In the genomic region with DNA sequence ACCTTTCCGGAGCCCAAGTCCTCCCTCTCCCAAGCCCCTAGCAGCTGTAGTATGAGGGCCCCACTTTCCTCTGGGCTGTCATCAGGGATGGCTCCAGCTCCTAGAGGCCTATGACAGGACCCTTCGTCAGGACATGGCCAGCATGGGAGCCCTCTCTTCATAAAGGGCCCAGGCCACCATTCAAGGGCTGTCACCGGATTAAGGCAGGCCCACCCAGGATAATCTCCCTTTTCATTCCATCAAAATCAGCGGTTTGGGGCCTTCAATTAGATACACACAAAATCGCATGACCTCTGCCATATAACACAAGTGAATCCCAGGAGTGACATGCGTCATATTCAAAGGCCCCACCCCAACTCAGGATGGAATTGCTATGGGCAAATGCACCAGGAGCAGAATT, we compare ENCODE assay signal across 1 cellular context.
TF ChIP-seq lines count a peak whose summit lies in the region.

No MANE protein-coding gene starts in this region.

TF ChIP-seq in K562, 482 proteins besides CTCF, POLR2A, EP300 and RAD21:
- TF ChIP-seq ZNF134 (CRISPR knock-in tag; conservative IDR thresholded peaks at IDR 0.05), result peak; percentile 95
- TF ChIP-seq, protein P1, sequence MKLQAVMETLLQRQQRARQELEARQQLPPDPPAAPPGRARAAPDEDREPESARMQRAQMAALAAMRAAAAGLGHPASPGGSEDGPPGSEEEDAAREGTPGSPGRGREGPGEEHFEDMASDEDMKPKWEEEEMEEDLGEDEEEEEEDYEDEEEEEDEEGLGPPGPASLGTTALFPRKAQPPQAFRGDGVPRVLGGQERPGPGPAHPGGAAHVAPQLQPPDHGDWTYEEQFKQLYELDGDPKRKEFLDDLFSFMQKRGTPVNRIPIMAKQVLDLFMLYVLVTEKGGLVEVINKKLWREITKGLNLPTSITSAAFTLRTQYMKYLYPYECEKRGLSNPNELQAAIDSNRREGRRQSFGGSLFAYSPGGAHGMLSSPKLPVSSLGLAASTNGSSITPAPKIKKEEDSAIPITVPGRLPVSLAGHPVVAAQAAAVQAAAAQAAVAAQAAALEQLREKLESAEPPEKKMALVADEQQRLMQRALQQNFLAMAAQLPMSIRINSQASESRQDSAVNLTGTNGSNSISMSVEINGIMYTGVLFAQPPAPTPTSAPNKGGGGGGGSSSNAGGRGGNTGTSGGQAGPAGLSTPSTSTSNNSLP (IDR thresholded peaks at IDR 0.05; ENCODE audit: borderline replicate concordance, low read depth, low read length), result no peak
